1 cellular context compared by ENCODE assay signal in the genomic region with DNA sequence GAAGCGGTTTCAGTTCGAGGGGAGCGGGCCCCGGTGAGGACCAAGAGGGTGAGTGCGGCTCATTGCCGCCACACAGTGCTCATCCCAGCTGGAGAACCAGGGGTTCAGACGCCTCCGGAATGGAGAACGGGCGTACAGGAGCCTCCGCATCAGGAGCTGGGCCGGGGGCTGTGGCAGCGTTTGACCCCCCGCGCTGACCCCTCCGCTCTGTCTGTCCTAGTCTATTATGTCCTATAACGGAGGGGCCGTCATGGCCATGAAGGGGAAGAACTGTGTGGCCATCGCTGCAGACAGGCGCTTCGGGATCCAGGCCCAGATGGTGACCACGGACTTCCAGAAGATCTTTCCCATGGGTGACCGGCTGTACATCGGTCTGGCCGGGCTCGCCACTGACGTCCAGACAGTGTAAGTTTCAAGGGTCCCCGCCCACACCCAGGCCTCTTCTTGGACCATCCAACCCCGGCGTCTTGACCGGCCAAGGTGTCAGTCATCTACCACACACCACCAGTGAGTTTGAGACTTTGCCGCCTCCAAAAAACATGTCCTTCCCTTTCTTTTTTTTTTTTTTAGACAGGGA.
A peak's percentile ranks its signal among the peaks of the same experiment; 100 is the strongest.
TF ChIP-seq lines count a peak whose summit lies in the region.

No MANE protein-coding gene starts in this region.

TF ChIP-seq in HepG2, 621 proteins besides CTCF, POLR2A, EP300 and RAD21 (continued from another document and continues in another):
- TF ChIP-seq, protein P1, sequence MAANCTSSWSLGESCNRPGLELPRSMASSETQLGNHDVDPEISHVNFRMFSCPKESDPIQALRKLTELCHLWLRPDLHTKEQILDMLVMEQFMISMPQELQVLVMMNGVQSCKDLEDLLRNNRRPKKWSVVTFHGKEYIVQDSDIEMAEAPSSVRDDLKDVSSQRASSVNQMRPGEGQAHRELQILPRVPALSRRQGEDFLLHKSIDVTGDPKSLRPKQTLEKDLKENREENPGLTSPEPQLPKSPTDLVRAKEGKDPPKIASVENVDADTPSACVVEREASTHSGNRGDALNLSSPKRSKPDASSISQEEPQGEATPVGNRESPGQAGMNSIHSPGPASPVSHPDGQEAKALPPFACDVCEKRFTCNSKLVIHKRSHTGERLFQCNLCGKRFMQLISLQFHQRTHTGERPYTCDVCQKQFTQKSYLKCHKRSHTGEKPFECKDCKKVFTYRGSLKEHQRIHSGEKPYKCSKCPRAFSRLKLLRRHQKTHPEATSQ (CRISPR knock-in tag; IDR thresholded peaks at IDR 0.05; ENCODE audit: borderline replicate concordance): peak; percentile 9; the same call in 1 of the 2 replicates
- TF ChIP-seq KLF6 (CRISPR knock-in tag; IDR thresholded peaks at IDR 0.05): peak; percentile 6; the same call in 1 of the 2 replicates
- TF ChIP-seq MXD4 (CRISPR knock-in tag; IDR thresholded peaks at IDR 0.05): no peak
- TF ChIP-seq NFKBIZ (CRISPR knock-in tag; IDR thresholded peaks at IDR 0.05): no peak
- TF ChIP-seq, protein P2, sequence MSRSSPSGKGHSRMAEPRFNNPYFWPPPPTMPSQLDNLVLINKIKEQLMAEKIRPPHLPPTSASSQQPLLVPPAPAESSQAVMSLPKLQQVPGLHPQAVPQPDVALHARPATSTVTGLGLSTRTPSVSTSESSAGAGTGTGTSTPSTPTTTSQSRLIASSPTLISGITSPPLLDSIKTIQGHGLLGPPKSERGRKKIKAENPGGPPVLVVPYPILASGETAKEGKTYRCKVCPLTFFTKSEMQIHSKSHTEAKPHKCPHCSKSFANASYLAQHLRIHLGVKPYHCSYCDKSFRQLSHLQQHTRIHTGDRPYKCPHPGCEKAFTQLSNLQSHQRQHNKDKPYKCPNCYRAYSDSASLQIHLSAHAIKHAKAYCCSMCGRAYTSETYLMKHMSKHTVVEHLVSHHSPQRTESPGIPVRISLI (CRISPR knock-in tag; IDR thresholded peaks at IDR 0.05; ENCODE audit: borderline replicate concordance): no peak
- TF ChIP-seq HNRNPH1 (optimal IDR thresholded peaks at IDR 0.05; ENCODE audit: low read depth, low read length): no peak
- TF ChIP-seq, protein P3, sequence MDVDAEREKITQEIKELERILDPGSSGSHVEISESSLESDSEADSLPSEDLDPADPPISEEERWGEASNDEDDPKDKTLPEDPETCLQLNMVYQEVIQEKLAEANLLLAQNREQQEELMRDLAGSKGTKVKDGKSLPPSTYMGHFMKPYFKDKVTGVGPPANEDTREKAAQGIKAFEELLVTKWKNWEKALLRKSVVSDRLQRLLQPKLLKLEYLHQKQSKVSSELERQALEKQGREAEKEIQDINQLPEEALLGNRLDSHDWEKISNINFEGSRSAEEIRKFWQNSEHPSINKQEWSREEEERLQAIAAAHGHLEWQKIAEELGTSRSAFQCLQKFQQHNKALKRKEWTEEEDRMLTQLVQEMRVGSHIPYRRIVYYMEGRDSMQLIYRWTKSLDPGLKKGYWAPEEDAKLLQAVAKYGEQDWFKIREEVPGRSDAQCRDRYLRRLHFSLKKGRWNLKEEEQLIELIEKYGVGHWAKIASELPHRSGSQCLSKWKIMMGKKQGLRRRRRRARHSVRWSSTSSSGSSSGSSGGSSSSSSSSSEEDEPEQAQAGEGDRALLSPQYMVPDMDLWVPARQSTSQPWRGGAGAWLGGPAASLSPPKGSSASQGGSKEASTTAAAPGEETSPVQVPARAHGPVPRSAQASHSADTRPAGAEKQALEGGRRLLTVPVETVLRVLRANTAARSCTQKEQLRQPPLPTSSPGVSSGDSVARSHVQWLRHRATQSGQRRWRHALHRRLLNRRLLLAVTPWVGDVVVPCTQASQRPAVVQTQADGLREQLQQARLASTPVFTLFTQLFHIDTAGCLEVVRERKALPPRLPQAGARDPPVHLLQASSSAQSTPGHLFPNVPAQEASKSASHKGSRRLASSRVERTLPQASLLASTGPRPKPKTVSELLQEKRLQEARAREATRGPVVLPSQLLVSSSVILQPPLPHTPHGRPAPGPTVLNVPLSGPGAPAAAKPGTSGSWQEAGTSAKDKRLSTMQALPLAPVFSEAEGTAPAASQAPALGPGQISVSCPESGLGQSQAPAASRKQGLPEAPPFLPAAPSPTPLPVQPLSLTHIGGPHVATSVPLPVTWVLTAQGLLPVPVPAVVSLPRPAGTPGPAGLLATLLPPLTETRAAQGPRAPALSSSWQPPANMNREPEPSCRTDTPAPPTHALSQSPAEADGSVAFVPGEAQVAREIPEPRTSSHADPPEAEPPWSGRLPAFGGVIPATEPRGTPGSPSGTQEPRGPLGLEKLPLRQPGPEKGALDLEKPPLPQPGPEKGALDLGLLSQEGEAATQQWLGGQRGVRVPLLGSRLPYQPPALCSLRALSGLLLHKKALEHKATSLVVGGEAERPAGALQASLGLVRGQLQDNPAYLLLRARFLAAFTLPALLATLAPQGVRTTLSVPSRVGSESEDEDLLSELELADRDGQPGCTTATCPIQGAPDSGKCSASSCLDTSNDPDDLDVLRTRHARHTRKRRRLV (CRISPR knock-in tag; IDR thresholded peaks at IDR 0.05): no peak
- TF ChIP-seq ZNF232 (CRISPR knock-in tag; IDR thresholded peaks at IDR 0.05; ENCODE audit: borderline replicate concordance): peak; percentile 74; the same call in 1 of the 2 replicates
- no peak for TF ChIP-seq MIER2 (CRISPR knock-in tag; IDR thresholded peaks at IDR 0.05)
- TF ChIP-seq, protein P4, sequence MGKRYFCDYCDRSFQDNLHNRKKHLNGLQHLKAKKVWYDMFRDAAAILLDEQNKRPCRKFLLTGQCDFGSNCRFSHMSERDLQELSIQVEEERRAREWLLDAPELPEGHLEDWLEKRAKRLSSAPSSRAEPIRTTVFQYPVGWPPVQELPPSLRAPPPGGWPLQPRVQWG (CRISPR knock-in tag; IDR thresholded peaks at IDR 0.05; ENCODE audit: borderline replicate concordance, low read depth): no peak
- 0 out of 2 replicates have a peak, but pooled peaks have one; percentile 29 for TF ChIP-seq MAF1 (CRISPR knock-in tag; IDR thresholded peaks at IDR 0.05; ENCODE audit: borderline replicate concordance)
- no peak for TF ChIP-seq MAFG (CRISPR knock-in tag; IDR thresholded peaks at IDR 0.05)
- TF ChIP-seq ZFAT (CRISPR knock-in tag; conservative IDR thresholded peaks at IDR 0.05): no peak
- TF ChIP-seq, protein P5, sequence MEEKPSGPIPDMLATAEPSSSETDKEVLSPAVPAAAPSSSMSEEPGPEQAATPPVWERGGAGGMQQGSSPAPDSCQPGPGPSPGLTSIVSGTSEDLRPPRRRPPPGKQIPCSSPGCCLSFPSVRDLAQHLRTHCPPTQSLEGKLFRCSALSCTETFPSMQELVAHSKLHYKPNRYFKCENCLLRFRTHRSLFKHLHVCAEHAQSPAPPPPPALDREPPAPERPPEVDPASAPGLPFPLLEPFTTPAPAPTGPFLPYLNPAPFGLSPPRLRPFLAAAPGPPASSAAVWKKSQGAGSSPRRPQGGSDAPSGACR (CRISPR knock-in tag; IDR thresholded peaks at IDR 0.05): no peak
- TF ChIP-seq, protein P6, sequence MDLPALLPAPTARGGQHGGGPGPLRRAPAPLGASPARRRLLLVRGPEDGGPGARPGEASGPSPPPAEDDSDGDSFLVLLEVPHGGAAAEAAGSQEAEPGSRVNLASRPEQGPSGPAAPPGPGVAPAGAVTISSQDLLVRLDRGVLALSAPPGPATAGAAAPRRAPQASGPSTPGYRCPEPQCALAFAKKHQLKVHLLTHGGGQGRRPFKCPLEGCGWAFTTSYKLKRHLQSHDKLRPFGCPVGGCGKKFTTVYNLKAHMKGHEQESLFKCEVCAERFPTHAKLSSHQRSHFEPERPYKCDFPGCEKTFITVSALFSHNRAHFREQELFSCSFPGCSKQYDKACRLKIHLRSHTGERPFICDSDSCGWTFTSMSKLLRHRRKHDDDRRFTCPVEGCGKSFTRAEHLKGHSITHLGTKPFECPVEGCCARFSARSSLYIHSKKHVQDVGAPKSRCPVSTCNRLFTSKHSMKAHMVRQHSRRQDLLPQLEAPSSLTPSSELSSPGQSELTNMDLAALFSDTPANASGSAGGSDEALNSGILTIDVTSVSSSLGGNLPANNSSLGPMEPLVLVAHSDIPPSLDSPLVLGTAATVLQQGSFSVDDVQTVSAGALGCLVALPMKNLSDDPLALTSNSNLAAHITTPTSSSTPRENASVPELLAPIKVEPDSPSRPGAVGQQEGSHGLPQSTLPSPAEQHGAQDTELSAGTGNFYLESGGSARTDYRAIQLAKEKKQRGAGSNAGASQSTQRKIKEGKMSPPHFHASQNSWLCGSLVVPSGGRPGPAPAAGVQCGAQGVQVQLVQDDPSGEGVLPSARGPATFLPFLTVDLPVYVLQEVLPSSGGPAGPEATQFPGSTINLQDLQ (CRISPR knock-in tag; IDR thresholded peaks at IDR 0.05): no peak
- TF ChIP-seq FLYWCH1 (CRISPR knock-in tag; IDR thresholded peaks at IDR 0.05): no peak
- TF ChIP-seq SIN3A (IDR thresholded peaks at IDR 0.05; ENCODE audit: borderline replicate concordance, low read depth, low read length): no peak
- TF ChIP-seq, protein P7, sequence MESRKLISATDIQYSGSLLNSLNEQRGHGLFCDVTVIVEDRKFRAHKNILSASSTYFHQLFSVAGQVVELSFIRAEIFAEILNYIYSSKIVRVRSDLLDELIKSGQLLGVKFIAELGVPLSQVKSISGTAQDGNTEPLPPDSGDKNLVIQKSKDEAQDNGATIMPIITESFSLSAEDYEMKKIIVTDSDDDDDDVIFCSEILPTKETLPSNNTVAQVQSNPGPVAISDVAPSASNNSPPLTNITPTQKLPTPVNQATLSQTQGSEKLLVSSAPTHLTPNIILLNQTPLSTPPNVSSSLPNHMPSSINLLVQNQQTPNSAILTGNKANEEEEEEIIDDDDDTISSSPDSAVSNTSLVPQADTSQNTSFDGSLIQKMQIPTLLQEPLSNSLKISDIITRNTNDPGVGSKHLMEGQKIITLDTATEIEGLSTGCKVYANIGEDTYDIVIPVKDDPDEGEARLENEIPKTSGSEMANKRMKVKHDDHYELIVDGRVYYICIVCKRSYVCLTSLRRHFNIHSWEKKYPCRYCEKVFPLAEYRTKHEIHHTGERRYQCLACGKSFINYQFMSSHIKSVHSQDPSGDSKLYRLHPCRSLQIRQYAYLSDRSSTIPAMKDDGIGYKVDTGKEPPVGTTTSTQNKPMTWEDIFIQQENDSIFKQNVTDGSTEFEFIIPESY (CRISPR knock-in tag; IDR thresholded peaks at IDR 0.05): no peak
- TF ChIP-seq, protein P8, sequence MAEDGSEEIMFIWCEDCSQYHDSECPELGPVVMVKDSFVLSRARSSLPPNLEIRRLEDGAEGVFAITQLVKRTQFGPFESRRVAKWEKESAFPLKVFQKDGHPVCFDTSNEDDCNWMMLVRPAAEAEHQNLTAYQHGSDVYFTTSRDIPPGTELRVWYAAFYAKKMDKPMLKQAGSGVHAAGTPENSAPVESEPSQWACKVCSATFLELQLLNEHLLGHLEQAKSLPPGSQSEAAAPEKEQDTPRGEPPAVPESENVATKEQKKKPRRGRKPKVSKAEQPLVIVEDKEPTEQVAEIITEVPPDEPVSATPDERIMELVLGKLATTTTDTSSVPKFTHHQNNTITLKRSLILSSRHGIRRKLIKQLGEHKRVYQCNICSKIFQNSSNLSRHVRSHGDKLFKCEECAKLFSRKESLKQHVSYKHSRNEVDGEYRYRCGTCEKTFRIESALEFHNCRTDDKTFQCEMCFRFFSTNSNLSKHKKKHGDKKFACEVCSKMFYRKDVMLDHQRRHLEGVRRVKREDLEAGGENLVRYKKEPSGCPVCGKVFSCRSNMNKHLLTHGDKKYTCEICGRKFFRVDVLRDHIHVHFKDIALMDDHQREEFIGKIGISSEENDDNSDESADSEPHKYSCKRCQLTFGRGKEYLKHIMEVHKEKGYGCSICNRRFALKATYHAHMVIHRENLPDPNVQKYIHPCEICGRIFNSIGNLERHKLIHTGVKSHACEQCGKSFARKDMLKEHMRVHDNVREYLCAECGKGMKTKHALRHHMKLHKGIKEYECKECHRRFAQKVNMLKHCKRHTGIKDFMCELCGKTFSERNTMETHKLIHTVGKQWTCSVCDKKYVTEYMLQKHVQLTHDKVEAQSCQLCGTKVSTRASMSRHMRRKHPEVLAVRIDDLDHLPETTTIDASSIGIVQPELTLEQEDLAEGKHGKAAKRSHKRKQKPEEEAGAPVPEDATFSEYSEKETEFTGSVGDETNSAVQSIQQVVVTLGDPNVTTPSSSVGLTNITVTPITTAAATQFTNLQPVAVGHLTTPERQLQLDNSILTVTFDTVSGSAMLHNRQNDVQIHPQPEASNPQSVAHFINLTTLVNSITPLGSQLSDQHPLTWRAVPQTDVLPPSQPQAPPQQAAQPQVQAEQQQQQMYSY (CRISPR knock-in tag; IDR thresholded peaks at IDR 0.05): no peak; the same call in 1 of the 2 replicates
- no peak for TF ChIP-seq PHF20 (CRISPR knock-in tag; IDR thresholded peaks at IDR 0.05)
- TF ChIP-seq, protein P9, sequence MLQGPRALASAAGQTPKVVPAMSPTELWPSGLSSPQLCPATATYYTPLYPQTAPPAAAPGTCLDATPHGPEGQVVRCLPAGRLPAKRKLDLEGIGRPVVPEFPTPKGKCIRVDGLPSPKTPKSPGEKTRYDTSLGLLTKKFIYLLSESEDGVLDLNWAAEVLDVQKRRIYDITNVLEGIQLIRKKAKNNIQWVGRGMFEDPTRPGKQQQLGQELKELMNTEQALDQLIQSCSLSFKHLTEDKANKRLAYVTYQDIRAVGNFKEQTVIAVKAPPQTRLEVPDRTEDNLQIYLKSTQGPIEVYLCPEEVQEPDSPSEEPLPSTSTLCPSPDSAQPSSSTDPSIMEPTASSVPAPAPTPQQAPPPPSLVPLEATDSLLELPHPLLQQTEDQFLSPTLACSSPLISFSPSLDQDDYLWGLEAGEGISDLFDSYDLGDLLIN (CRISPR knock-in tag; IDR thresholded peaks at IDR 0.05; ENCODE audit: borderline replicate concordance): 0 out of 2 replicates have a peak, but pooled peaks have one; percentile 13
- TF ChIP-seq LCORL (IDR thresholded peaks at IDR 0.05): no peak
- no peak for TF ChIP-seq LCORL (CRISPR knock-in tag; IDR thresholded peaks at IDR 0.05)
- TF ChIP-seq FOSL1 (CRISPR knock-in tag; IDR thresholded peaks at IDR 0.05; ENCODE audit: borderline replicate concordance): 0 out of 2 replicates have a peak, but pooled peaks have one; percentile 17
- no peak for TF ChIP-seq HOXA7 (CRISPR knock-in tag; IDR thresholded peaks at IDR 0.05)
- TF ChIP-seq CCAR2 (optimal IDR thresholded peaks at IDR 0.05; ENCODE audit: low read depth, low read length): no peak
- TF ChIP-seq ZNF720 (CRISPR knock-in tag; IDR thresholded peaks at IDR 0.05): 0 out of 2 replicates have a peak, but pooled peaks have one; percentile 4
- TF ChIP-seq HNF4G (IDR thresholded peaks at IDR 0.05; ENCODE audit: borderline replicate concordance, low read depth, low read length): no peak
- no peak for TF ChIP-seq HNF4G (CRISPR knock-in tag; IDR thresholded peaks at IDR 0.05; ENCODE audit: borderline replicate concordance, low read depth)
- TF ChIP-seq SALL1 (CRISPR knock-in tag; IDR thresholded peaks at IDR 0.05): no peak
- TF ChIP-seq PITX1 (CRISPR knock-in tag; IDR thresholded peaks at IDR 0.05): no peak
- TF ChIP-seq SMAD3 (CRISPR knock-in tag; IDR thresholded peaks at IDR 0.05): no peak
- no peak for TF ChIP-seq SRY (CRISPR knock-in tag; IDR thresholded peaks at IDR 0.05)
- TF ChIP-seq, protein P10, sequence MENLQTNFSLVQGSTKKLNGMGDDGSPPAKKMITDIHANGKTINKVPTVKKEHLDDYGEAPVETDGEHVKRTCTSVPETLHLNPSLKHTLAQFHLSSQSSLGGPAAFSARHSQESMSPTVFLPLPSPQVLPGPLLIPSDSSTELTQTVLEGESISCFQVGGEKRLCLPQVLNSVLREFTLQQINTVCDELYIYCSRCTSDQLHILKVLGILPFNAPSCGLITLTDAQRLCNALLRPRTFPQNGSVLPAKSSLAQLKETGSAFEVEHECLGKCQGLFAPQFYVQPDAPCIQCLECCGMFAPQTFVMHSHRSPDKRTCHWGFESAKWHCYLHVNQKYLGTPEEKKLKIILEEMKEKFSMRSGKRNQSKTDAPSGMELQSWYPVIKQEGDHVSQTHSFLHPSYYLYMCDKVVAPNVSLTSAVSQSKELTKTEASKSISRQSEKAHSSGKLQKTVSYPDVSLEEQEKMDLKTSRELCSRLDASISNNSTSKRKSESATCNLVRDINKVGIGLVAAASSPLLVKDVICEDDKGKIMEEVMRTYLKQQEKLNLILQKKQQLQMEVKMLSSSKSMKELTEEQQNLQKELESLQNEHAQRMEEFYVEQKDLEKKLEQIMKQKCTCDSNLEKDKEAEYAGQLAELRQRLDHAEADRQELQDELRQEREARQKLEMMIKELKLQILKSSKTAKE (CRISPR knock-in tag; IDR thresholded peaks at IDR 0.05; ENCODE audit: borderline replicate concordance): no peak
- no peak for TF ChIP-seq KLF11 (CRISPR knock-in tag; IDR thresholded peaks at IDR 0.05)
- no peak for TF ChIP-seq ZFY (CRISPR knock-in tag; IDR thresholded peaks at IDR 0.05)
